26 cellular contexts compared by ENCODE assay signal in the genomic region with DNA sequence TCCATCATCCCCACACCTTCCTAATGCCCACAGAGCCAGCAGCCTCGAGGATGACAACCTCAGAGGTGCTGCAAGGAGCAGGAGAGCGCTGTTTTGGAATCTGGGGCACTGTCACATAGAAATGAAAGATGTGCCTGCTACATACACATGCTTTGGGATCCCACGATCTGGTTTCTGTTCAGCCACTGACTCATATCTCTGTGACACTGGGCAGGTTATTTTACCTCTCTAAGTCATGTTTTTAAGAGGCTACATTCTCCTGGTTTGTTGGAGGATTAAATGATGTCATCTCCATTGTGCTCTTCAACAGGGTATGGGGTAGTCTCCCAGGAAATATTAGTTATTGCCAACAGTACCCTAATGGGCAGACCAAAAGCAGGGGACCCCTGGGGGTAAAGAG. TPM values are rescaled to one million over a fixed set of nuclear protein-coding genes. Genes with fewer than 3 reads are reported as not detected.
DNase-seq lines count a peak whose midpoint lies in the region; ATAC-seq, FAIRE-seq and TF ChIP-seq lines count a peak whose summit lies in the region.
"Had no signal": no experiment of that assay in that cellular context is flagged by ENCODE, and none has a peak within 500 bp of the region (broad histone marks: within the 10 kb centered on the region; RNA-seq: fewer than 3 reads in every experiment).

No MANE protein-coding gene starts in this region.

- no peaks in the 10 kb centered on the region for H3K9me3 Mint-ChIP-seq in T-helper 1 cell treated with Interleukin-12 subunit alpha and Interleukin-12 subunit beta and Interleukin-4 antibody, amounts not matched to agents 30 μg/mL and 1 μg/mL, for 36 hours
- H3K9me3 Mint-ChIP-seq: activated naive CD4-positive, alpha-beta T cell treated with anti-CD3 and anti-CD28 coated beads, Interleukin-2, amount 50 U/mL, for 24 hours; brain had no signal

- no peak overlapping the region for H4K8ac ChIP-seq in H1 (ENCODE audit: extremely low read depth, insufficient read depth, low read length)

- H3K4me3 ChIP-seq in GM12865 (ENCODE audit: low read depth, low read length) (no peak overlapping the region), H1 (ENCODE audit: extremely low read depth in 1 of 4, insufficient read depth in 2 of 4, low read depth in 3 of 4, low read length in 4 of 4) (no peak overlapping the region)
- H3K4me3 ChIP-seq: lung, MG63, right atrium auricular region, transverse colon had no signal

- H3K4ac ChIP-seq in H1 (replicated peaks; ENCODE audit: insufficient read length, low read depth, low read length): no peak overlapping the region

- no peaks in the 10 kb centered on the region for H3K23me2 ChIP-seq in H1 (ENCODE audit: low read depth, low read length)

- peak overlapping the region; percentile 62 for H3K27ac Mint-ChIP-seq in T-helper 1 cell treated with Interleukin-12 subunit alpha and Interleukin-12 subunit beta and Interleukin-4 antibody, amounts not matched to agents 30 μg/mL and 1 μg/mL, for 36 hours
- H3K27ac Mint-ChIP-seq: activated naive CD4-positive, alpha-beta T cell treated with anti-CD3 and anti-CD28 coated beads, Interleukin-2, amount 50 U/mL, for 24 hours; brain had no signal

- H3K56ac ChIP-seq in H1 (replicated peaks; ENCODE audit: insufficient read length, low read depth, low read length): no peak overlapping the region

- H2BK20ac ChIP-seq in H1 (ENCODE audit: low read length): no peak overlapping the region

- no peaks in the 10 kb centered on the region for H4K20me1 ChIP-seq in H1 (replicated peaks in 1 of 2; ENCODE audit: control insufficient read depth in 1 of 2, insufficient read depth in 2 of 2, low read length in 2 of 2)

- no peak overlapping the region for H3K23ac ChIP-seq in H1 (ENCODE audit: insufficient read length)

- H3K36me3 Mint-ChIP-seq in T-helper 1 cell treated with Interleukin-12 subunit alpha and Interleukin-12 subunit beta and Interleukin-4 antibody, amounts not matched to agents 30 μg/mL and 1 μg/mL, for 36 hours (ENCODE audit: low read depth): peaks cover 4% of the 10 kb centered on the region
- H3K36me3 Mint-ChIP-seq: activated naive CD4-positive, alpha-beta T cell treated with anti-CD3 and anti-CD28 coated beads, Interleukin-2, amount 50 U/mL, for 24 hours; brain had no signal

- ATAC-seq in activated CD4-positive, CD25-positive, alpha-beta regulatory T cell treated with anti-CD3 and anti-CD28 coated beads, Interleukin-2, amount 50 U/mL, for 24 hours: peak; percentile 58 to 66
- no peak for ATAC-seq in HG02852 (IDR thresholded peaks at IDR 0.05; ENCODE audit: unreplicated experiment)

- no peaks in the 10 kb centered on the region for H3K79me2 ChIP-seq in H1 (ENCODE audit: control insufficient read depth in 1 of 2, insufficient read depth in 2 of 2, low read length in 2 of 2)

- no peak overlapping the region for H2BK15ac ChIP-seq in H1 (ENCODE audit: low read length)

- H3K79me1 ChIP-seq in H1 (ENCODE audit: low read depth, low read length): no peaks in the 10 kb centered on the region

- H3K14ac ChIP-seq in H1 (ENCODE audit: insufficient read length): no peak overlapping the region

- no peaks in the 10 kb centered on the region for H3K27me3 Mint-ChIP-seq in T-helper 1 cell treated with Interleukin-12 subunit alpha and Interleukin-12 subunit beta and Interleukin-4 antibody, amounts not matched to agents 30 μg/mL and 1 μg/mL, for 36 hours (ENCODE audit: low read depth)
- H3K27me3 Mint-ChIP-seq: activated naive CD4-positive, alpha-beta T cell treated with anti-CD3 and anti-CD28 coated beads, Interleukin-2, amount 50 U/mL, for 24 hours; brain had no signal

- no peak overlapping the region for H4K91ac ChIP-seq in H1 (replicated peaks; ENCODE audit: insufficient read length, low read length)

- TF ChIP-seq RAD21 in H1 (IDR thresholded peaks at IDR 0.05 in 1 of 2, conservative IDR thresholded peaks at IDR 0.05 in 1 of 2; ENCODE audit: low read depth in 2 of 2, low read length in 2 of 2): no peak

- DNase-seq in activated CD4-positive, CD25-positive, alpha-beta regulatory T cell treated with anti-CD3 and anti-CD28 coated beads, Interleukin-2, amount 50 U/mL, for 72 hours: no peak
- peak; percentile 22 for DNase-seq in GM12865 (ENCODE audit: low read depth)
- DNase-seq in H1 (ENCODE audit: low read depth in 1 of 2, low spot score in 2 of 2): no peak
- DNase-seq in NCI-H1092 treated with DMSO at 0.1 percent for 48 hours (lab: John Stamatoyannopoulos, UW): no peak
- DNase-seq in DMS79 treated with DMSO at 0.1 percent for 48 hours (lab: John Stamatoyannopoulos, UW): no peak
- DNase-seq: AML-193; EL; hippocampal formation; IMR-90; islet precursor cell; MG63; NCI-H2171 treated with DMSO at 0.1 percent for 48 hours; NCI-H526 treated with DMSO at 0.1 percent for 48 hours; Right ventricle myocardium superior; stimulated activated naive CD4-positive, alpha-beta T cell treated with Interleukin-2 at 50 U/mL for 16 hours; transverse colon had no signal

- H3K4me1 ChIP-seq in H1 (replicated peaks in 1 of 4; ENCODE audit: control insufficient read depth in 3 of 4, insufficient read depth in 4 of 4, low read length in 3 of 4): 0 out of 7 replicates have a peak, but pooled peaks cover 0 to 2% (median 0%) of the 10 kb centered on the region in 4 experiments
- H3K4me1 ChIP-seq: right atrium auricular region, transverse colon had no signal

- no peak overlapping the region for H4K5ac ChIP-seq in H1 (ENCODE audit: insufficient read length, low read depth, low read length)

- H3K18ac ChIP-seq in H1 (ENCODE audit: extremely low read depth, low read length): no peak overlapping the region

- CTCF ChIA-PET in H1 (lab: Charles Lee; ENCODE audit: partially characterized antibody): no interaction called here

- H2BK120ac ChIP-seq in H1 (replicated peaks; ENCODE audit: low read depth, low read length): no peak overlapping the region

- peak overlapping the region; percentile 36 for H3K4me3 Mint-ChIP-seq in T-helper 1 cell treated with Interleukin-12 subunit alpha and Interleukin-12 subunit beta and Interleukin-4 antibody, amounts not matched to agents 30 μg/mL and 1 μg/mL, for 36 hours
- H3K4me3 Mint-ChIP-seq: activated naive CD4-positive, alpha-beta T cell treated with anti-CD3 and anti-CD28 coated beads, Interleukin-2, amount 50 U/mL, for 24 hours; brain had no signal

- no peak for TF ChIP-seq POLR2A in H1 (IDR thresholded peaks at IDR 0.05; ENCODE audit: control extremely low read depth in 1 of 2, low read depth in 2 of 2, low read length in 2 of 2)

- no peaks in the 10 kb centered on the region for H3K27me3 ChIP-seq in H1 (replicated peaks in 1 of 4; ENCODE audit: control insufficient read depth in 3 of 4, extremely low read depth in 1 of 4, insufficient read depth in 3 of 4, low read length in 3 of 4)
- H3K27me3 ChIP-seq: MG63, right atrium auricular region, transverse colon had no signal

- POLR2A ChIA-PET in H1 (lab: Charles Lee; ENCODE audit: partially characterized antibody): no interaction called here

- FAIRE-seq in H1 (lab: Jason Lieb, UNC): no peak
- FAIRE-seq: colon, endometrium had no signal

- peaks cover 30% of the 10 kb centered on the region for H3K4me1 Mint-ChIP-seq in T-helper 1 cell treated with Interleukin-12 subunit alpha and Interleukin-12 subunit beta and Interleukin-4 antibody, amounts not matched to agents 30 μg/mL and 1 μg/mL, for 36 hours (ENCODE audit: low read depth)
- H3K4me1 Mint-ChIP-seq: brain had no signal

- no peak overlapping the region for H2BK12ac ChIP-seq in H1 (ENCODE audit: low read depth, low read length)

- no peaks in the 10 kb centered on the region for H3K9me3 ChIP-seq in H1 (ENCODE audit: insufficient read depth in 2 of 2, low read depth in 1 of 2, low read length in 1 of 2)
- H3K9me3 ChIP-seq: MG63, right atrium auricular region, transverse colon had no signal

- TF ChIP-seq CTCF in GM12865 (IDR thresholded peaks at IDR 0.05; ENCODE audit: insufficient read depth, low read depth, low read length, missing control alignments): no peak
- TF ChIP-seq CTCF in H1 (IDR thresholded peaks at IDR 0.05; ENCODE audit: control extremely low read depth in 1 of 3, insufficient read depth in 1 of 3, low read depth in 1 of 3, low read length in 3 of 3): no peak

- no peak overlapping the region for H3K4me2 ChIP-seq in H1 (ENCODE audit: insufficient read depth in 1 of 2, low read depth in 2 of 2, low read length in 2 of 2)

- no peaks in the 10 kb centered on the region for H3K36me3 ChIP-seq in H1 (ENCODE audit: control insufficient read depth in 2 of 4, insufficient read depth in 4 of 4, low read length in 3 of 4)
- H3K36me3 ChIP-seq: MG63, right atrium auricular region, transverse colon had no signal

- H3K9ac ChIP-seq in H1 (replicated peaks in 1 of 4; ENCODE audit: extremely low read depth in 1 of 4, low read depth in 3 of 4, low read length in 3 of 4): no peak overlapping the region

- no peak overlapping the region for H2BK5ac ChIP-seq in H1 (ENCODE audit: low read depth, low read length)

- 91% methylated on average over 3 of the region's 3 CpGs; no CpG with 5 or more reads in 1 of the 2 experiments for WGBS in H1 (ENCODE audit: extremely low coverage in 1 of 2, insufficient coverage in 1 of 2, insufficient read length in 1 of 2, insufficient replicate concordance in 2 of 2, low coverage in 1 of 2, low lambda C conversion rate in 2 of 2, missing lambda C conversion rate in 1 of 2), 2 experiments

- H2AK5ac ChIP-seq in H1 (ENCODE audit: low read depth, low read length): no peak overlapping the region

- TF ChIP-seq EP300 in H1 (IDR thresholded peaks at IDR 0.05; ENCODE audit: borderline replicate concordance in 1 of 2, low read depth in 2 of 2, low read length in 2 of 2): no peak

- no peak overlapping the region for H3K27ac ChIP-seq in H1 (ENCODE audit: low read depth, low read length)
- H3K27ac ChIP-seq: 22Rv1, right atrium auricular region, transverse colon had no signal

- H2AFZ ChIP-seq in H1 (ENCODE audit: low read length): peak overlapping the region; percentile 41; the same call in 1 of the 2 replicates

TF ChIP-seq in H1, 55 proteins besides CTCF, POLR2A, EP300 and RAD21 (continues in another document):
- TF ChIP-seq CHD1 (IDR thresholded peaks at IDR 0.05; ENCODE audit: low read depth, low read length) (no peak), SIN3A (conservative IDR thresholded peaks at IDR 0.05 in 1 of 2, IDR thresholded peaks at IDR 0.05 in 1 of 2; ENCODE audit: low read depth in 1 of 2, low read length in 2 of 2) (no peak), BACH1 (IDR thresholded peaks at IDR 0.05; ENCODE audit: low read length) (no peak), KDM1A (IDR thresholded peaks at IDR 0.05; ENCODE audit: borderline replicate concordance, low read length) (no peak)

RNA-seq across cellular contexts. Expression of gene TAB2, which starts 32.6 kb away (rescaled TPM):
- total RNA-seq in H1 (2021; fragmentation: NEBNext Ultra II Directional; extraction: Animal tissue kit (Norgen Biotek cat#: 25700)): 57.4 and 63.0 TPM in 2 replicates
- polyA plus RNA-seq in H1 (2011; rRNA removed): 26.2 and 40.4 TPM in 2 replicates
- 30.0 TPM for polyA plus RNA-seq in H1 (2011; cell fraction: cytosol; rRNA removed)
- polyA plus RNA-seq in H1 (2011; cell fraction: nucleus; rRNA removed): 44.3 TPM
- 24.6 to 44.7 TPM (median 30.9 TPM) in 4 replicates for polyA plus RNA-seq in H1 (2012, experiment 1 of 2)
- 3.0 TPM for polyA plus RNA-seq in H1 (2012, experiment 2 of 2)
- polyA plus RNA-seq in H1 (2013, experiment 1 of 2): 59.2 TPM
- 55.5 TPM for polyA plus RNA-seq in H1 (2013, experiment 2 of 2)
- 77.7 and 90.1 TPM in 2 replicates for polyA minus RNA-seq in H1 (2011; rRNA and poly(A)+ RNA removed)
- polyA minus RNA-seq in H1 (2011; cell fraction: cytosol; rRNA and poly(A)+ RNA removed): 39.0 TPM
- 109 TPM for polyA minus RNA-seq in H1 (2011; cell fraction: nucleus; rRNA and poly(A)+ RNA removed)
